Comparison of ENCODE assay signal across 19 cellular contexts in the genomic region with DNA sequence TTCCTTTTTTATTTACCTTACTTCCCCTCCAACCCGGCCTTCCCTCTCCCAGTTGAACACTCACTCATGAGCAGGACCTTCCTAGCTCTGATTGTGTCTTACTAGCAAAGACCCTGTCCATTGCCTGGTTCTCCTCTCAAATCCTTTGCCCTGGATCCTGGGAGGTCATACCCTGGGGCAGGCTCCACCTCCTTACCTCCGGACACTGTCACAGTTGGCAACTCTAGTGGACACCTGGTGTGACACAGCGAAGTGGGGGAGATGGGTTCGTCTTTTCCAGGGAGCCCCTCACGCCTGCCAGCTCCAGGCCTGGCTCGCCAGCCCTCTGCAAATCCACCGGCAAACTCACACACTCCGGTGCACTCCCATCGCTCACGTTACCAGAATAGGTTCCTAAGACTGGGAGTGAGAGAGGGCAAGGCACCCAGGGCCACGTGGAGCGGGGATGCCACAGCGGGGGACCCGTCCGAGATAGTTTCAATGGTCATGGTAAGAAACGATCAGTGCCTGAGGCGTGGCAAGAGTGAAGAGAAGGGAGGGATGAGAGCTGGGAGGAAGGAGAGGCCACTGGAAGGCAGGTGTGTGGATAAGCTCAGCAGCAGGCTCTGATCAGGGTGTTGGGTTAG. TPM values are rescaled to one million over a fixed set of nuclear protein-coding genes. Genes with fewer than 3 reads are reported as not detected.
DNase-seq lines count a peak whose midpoint lies in the region; ATAC-seq, FAIRE-seq and TF ChIP-seq lines count a peak whose summit lies in the region.
"Had no signal": no experiment of that assay in that cellular context is flagged by ENCODE, and none has a peak within 500 bp of the region (broad histone marks: within the 10 kb centered on the region; RNA-seq: fewer than 3 reads in every experiment).

No MANE protein-coding gene starts in this region.

- no peak for TF ChIP-seq RAD21 in H1 (IDR thresholded peaks at IDR 0.05 in 1 of 2, conservative IDR thresholded peaks at IDR 0.05 in 1 of 2; ENCODE audit: low read depth in 2 of 2, low read length in 2 of 2)

- intact Hi-C loops in CD4-positive, alpha-beta T cell (cut with DNase I, micrococcal nuclease): no loop called here

- peaks cover 7% of the 10 kb centered on the region for H3K23me2 ChIP-seq in H1 (ENCODE audit: low read depth, low read length)

- 0 out of 2 replicates have a peak overlapping the region, but pooled peaks have one; percentile 81 for H2BK15ac ChIP-seq in H1 (ENCODE audit: low read length)

- no peak overlapping the region for H3K23ac ChIP-seq in H1 (ENCODE audit: insufficient read length)

- peaks cover 0 to 2% of the 10 kb centered on the region in 2 experiments for H4K20me1 ChIP-seq in H1 (replicated peaks in 1 of 2; ENCODE audit: control insufficient read depth in 1 of 2, insufficient read depth in 2 of 2, low read length in 2 of 2)

- no peak for TF ChIP-seq EP300 in H1 (IDR thresholded peaks at IDR 0.05; ENCODE audit: borderline replicate concordance in 1 of 2, low read depth in 2 of 2, low read length in 2 of 2)

- TF ChIP-seq POLR2A in H1 (IDR thresholded peaks at IDR 0.05; ENCODE audit: control extremely low read depth in 1 of 2, low read depth in 2 of 2, low read length in 2 of 2): no peak

- FAIRE-seq in H1 (lab: Jason Lieb, UNC): no peak

- no peak overlapping the region for H3K27ac ChIP-seq in CD4-positive, alpha-beta T cell (ENCODE audit: low read depth, low read length)
- H3K27ac ChIP-seq in H1 (ENCODE audit: low read depth, low read length): no peak overlapping the region
- H3K27ac ChIP-seq: brain microvascular endothelial cell, parathyroid adenoma, SJCRH30 had no signal

- H3K4me3 ChIP-seq in NT2/D1 (ENCODE audit: insufficient read length, low read depth) (no peak overlapping the region), H1 (ENCODE audit: extremely low read depth in 1 of 4, insufficient read depth in 2 of 4, low read depth in 3 of 4, low read length in 4 of 4) (no peak overlapping the region)

- 0 out of 2 replicates have a peak overlapping the region, but pooled peaks have one; percentile 49 for H2AK5ac ChIP-seq in H1 (ENCODE audit: low read depth, low read length)

- peaks cover 16% of the 10 kb centered on the region for H3K27me3 Mint-ChIP-seq in CD4-positive, alpha-beta T cell
- peaks cover 21% of the 10 kb centered on the region for H3K27me3 Mint-ChIP-seq in nephron (ENCODE audit: low read depth)

- no peak overlapping the region for H2BK120ac ChIP-seq in H1 (replicated peaks; ENCODE audit: low read depth, low read length)

- CTCF ChIA-PET in CD4-positive, alpha-beta T cell (lab: Charles Lee): no interaction called here
- CTCF ChIA-PET in H1 (lab: Charles Lee; ENCODE audit: partially characterized antibody): interaction anchor here (0.6 to 13.1 kb wide), 14 partner anchors 13 to 578 kb away, joined by 3 to 90 read pairs (median 4); a partner anchor contains a TSS

- peak overlapping the region in 1 of 2 experiments; percentile 72; a peak in 1 of 4 replicates for H3K4me2 ChIP-seq in H1 (ENCODE audit: insufficient read depth in 1 of 2, low read depth in 2 of 2, low read length in 2 of 2)

- H3K9ac ChIP-seq in NT2/D1 (ENCODE audit: insufficient read length, low read depth) (peak overlapping the region; percentile 42), H1 (replicated peaks in 1 of 4; ENCODE audit: extremely low read depth in 1 of 4, low read depth in 3 of 4, low read length in 3 of 4) (no peak overlapping the region)
- H3K9ac ChIP-seq: parathyroid adenoma had no signal

- no peaks in the 10 kb centered on the region for H3K9me3 ChIP-seq in CD4-positive, alpha-beta T cell (ENCODE audit: control insufficient read depth, low read length)
- H3K9me3 ChIP-seq in NT2/D1 (ENCODE audit: insufficient read depth, low read length): no peaks in the 10 kb centered on the region
- no peaks in the 10 kb centered on the region for H3K9me3 ChIP-seq in H1 (ENCODE audit: insufficient read depth in 2 of 2, low read depth in 1 of 2, low read length in 1 of 2)
- H3K9me3 ChIP-seq: SJCRH30 had no signal

- H3K4me1 ChIP-seq in NT2/D1 (ENCODE audit: insufficient read depth, insufficient read length) (no peaks in the 10 kb centered on the region), H1 (replicated peaks in 1 of 4; ENCODE audit: control insufficient read depth in 3 of 4, insufficient read depth in 4 of 4, low read length in 3 of 4) (peaks cover 0 to 7% (median 6%) of the 10 kb centered on the region in 4 experiments; a peak in 6 of 7 replicates)
- H3K4me1 ChIP-seq: parathyroid adenoma, SJCRH30 had no signal

- H3K14ac ChIP-seq in H1 (ENCODE audit: insufficient read length): no peak overlapping the region

- no peak overlapping the region for H2BK20ac ChIP-seq in H1 (ENCODE audit: low read length)

- H4K91ac ChIP-seq in H1 (replicated peaks; ENCODE audit: insufficient read length, low read length): no peak overlapping the region

- no peak for DNase-seq in CD4-positive, alpha-beta T cell
- DNase-seq in NT2/D1 (ENCODE audit: low read depth, low spot score) (no peak), H1 (ENCODE audit: low read depth in 1 of 2, low spot score in 2 of 2) (no peak), NCI-H526 treated with DMSO at 0.1 percent for 48 hours (lab: John Stamatoyannopoulos, UW) (no peak), DMS114 treated with DMSO at 0.1 percent for 48 hours (lab: John Stamatoyannopoulos, UW; ENCODE audit: unreplicated experiment) (no peak)
- DNase-seq: activated CD4-positive, alpha-beta T cell treated with anti-CD3 and anti-CD28 coated beads for 1 hour; activated naive CD4-positive, alpha-beta T cell treated with Interleukin-2 at 50 U/mL for 16 hours; brain microvascular endothelial cell; left ventricle myocardium superior; NCI-H1092 treated with DMSO at 0.1 percent for 48 hours; OCI-M1 had no signal

- no peak for TF ChIP-seq CTCF in CD4-positive, alpha-beta T cell (IDR thresholded peaks at IDR 0.05)
- TF ChIP-seq CTCF in H1 (IDR thresholded peaks at IDR 0.05; ENCODE audit: control extremely low read depth in 1 of 3, insufficient read depth in 1 of 3, low read depth in 1 of 3, low read length in 3 of 3) (no peak), nephron (IDR thresholded peaks at IDR 0.05; ENCODE audit: unreplicated experiment in 3 of 3) (no peak)

- no peak for ATAC-seq in CD4-positive, alpha-beta T cell (ENCODE audit: poor library complexity)
- no peak for ATAC-seq in GM19328 (IDR thresholded peaks at IDR 0.05; ENCODE audit: unreplicated experiment)
- no peak for ATAC-seq in HG03439 (IDR thresholded peaks at IDR 0.05; ENCODE audit: unreplicated experiment)

- no peak overlapping the region for H3K56ac ChIP-seq in H1 (replicated peaks; ENCODE audit: insufficient read length, low read depth, low read length)

- no peaks in the 10 kb centered on the region for H3K9me3 Mint-ChIP-seq in CD4-positive, alpha-beta T cell
- no peaks in the 10 kb centered on the region for H3K9me3 Mint-ChIP-seq in nephron
- H3K9me3 Mint-ChIP-seq: dendritic cell treated with granulocyte-macrophage colony-stimulating factor and Interleukin-4, amounts not matched to agents 40 ng/mL and 50 ng/mL, for 4 days had no signal

- H3K4me1 Mint-ChIP-seq in CD4-positive, alpha-beta T cell (ENCODE audit: low read depth): peaks cover 6% of the 10 kb centered on the region
- H3K4me1 Mint-ChIP-seq in nephron: peaks cover 54% of the 10 kb centered on the region

- no peaks in the 10 kb centered on the region for H3K36me3 Mint-ChIP-seq in CD4-positive, alpha-beta T cell (ENCODE audit: low read depth)
- no peaks in the 10 kb centered on the region for H3K36me3 Mint-ChIP-seq in nephron (ENCODE audit: low read depth)

- no peak overlapping the region for H3K18ac ChIP-seq in H1 (ENCODE audit: extremely low read depth, low read length)

- no peak overlapping the region for H4K5ac ChIP-seq in H1 (ENCODE audit: insufficient read length, low read depth, low read length)

- H3K27ac Mint-ChIP-seq in CD4-positive, alpha-beta T cell: no peak overlapping the region
- H3K27ac Mint-ChIP-seq in nephron: peak overlapping the region; percentile 97 to 99 (median 99)
- H3K27ac Mint-ChIP-seq: dendritic cell treated with granulocyte-macrophage colony-stimulating factor and Interleukin-4, amounts not matched to agents 40 ng/mL and 50 ng/mL, for 4 days had no signal

- H3K4ac ChIP-seq in H1 (replicated peaks; ENCODE audit: insufficient read length, low read depth, low read length): no peak overlapping the region

- no peak overlapping the region; the same call in 1 of the 2 replicates for H2BK5ac ChIP-seq in H1 (ENCODE audit: low read depth, low read length)

- peak overlapping the region; percentile 43; the same call in 1 of the 2 replicates for H2BK12ac ChIP-seq in H1 (ENCODE audit: low read depth, low read length)

- WGBS in H1 (ENCODE audit: extremely low coverage in 1 of 2, insufficient coverage in 1 of 2, insufficient read length in 1 of 2, insufficient replicate concordance in 2 of 2, low coverage in 1 of 2, low lambda C conversion rate in 2 of 2, missing lambda C conversion rate in 1 of 2), 2 experiments: 78 to 85% methylated on average over 1 to 10 of the region's 17 CpGs

- H3K79me1 ChIP-seq in H1 (ENCODE audit: low read depth, low read length): no peaks in the 10 kb centered on the region

- H3K27me3 ChIP-seq in CD4-positive, alpha-beta T cell (ENCODE audit: control insufficient read depth, insufficient read depth, low read length): no peaks in the 10 kb centered on the region
- no peaks in the 10 kb centered on the region for H3K27me3 ChIP-seq in NT2/D1 (ENCODE audit: insufficient read depth, insufficient read length)
- H3K27me3 ChIP-seq in H1 (replicated peaks in 1 of 4; ENCODE audit: control insufficient read depth in 3 of 4, extremely low read depth in 1 of 4, insufficient read depth in 3 of 4, low read length in 3 of 4): peaks cover 0 to 11% (median 5%) of the 10 kb centered on the region in 4 experiments; a peak in 6 of 7 replicates
- H3K27me3 ChIP-seq: SJCRH30 had no signal

- H4K8ac ChIP-seq in H1 (ENCODE audit: extremely low read depth, insufficient read depth, low read length): no peak overlapping the region; the same call in 1 of the 2 replicates

- H3K36me3 ChIP-seq in NT2/D1 (ENCODE audit: insufficient read depth, insufficient read length, low read length) (no peaks in the 10 kb centered on the region), H1 (ENCODE audit: control insufficient read depth in 2 of 4, insufficient read depth in 4 of 4, low read length in 3 of 4) (no peaks in the 10 kb centered on the region)
- H3K36me3 ChIP-seq: brain microvascular endothelial cell, SJCRH30 had no signal

- POLR2A ChIA-PET in CD4-positive, alpha-beta T cell (lab: Charles Lee): interaction anchor here (0.5 kb wide), 1 partner anchor 1453 kb away, joined by 3 read pairs; no protein-coding TSS in a partner anchor
- POLR2A ChIA-PET in H1 (lab: Charles Lee; ENCODE audit: partially characterized antibody): no interaction called here

- H3K79me2 ChIP-seq in H1 (ENCODE audit: control insufficient read depth in 1 of 2, insufficient read depth in 2 of 2, low read length in 2 of 2): no peaks in the 10 kb centered on the region
- H3K79me2 ChIP-seq: parathyroid adenoma had no signal

- no peak overlapping the region for H2AFZ ChIP-seq in H1 (ENCODE audit: low read length)

- H3K4me3 Mint-ChIP-seq in CD4-positive, alpha-beta T cell: peak overlapping the region; percentile 76
- H3K4me3 Mint-ChIP-seq in nephron: peak overlapping the region; percentile 74 to 86 (median 84)
- H3K4me3 Mint-ChIP-seq: dendritic cell treated with granulocyte-macrophage colony-stimulating factor and Interleukin-4, amounts not matched to agents 40 ng/mL and 50 ng/mL, for 4 days had no signal

RNA-seq across cellular contexts. Expression of a gene that starts 30.9 kb away (rescaled TPM):
- not detected for total RNA-seq in CD4-positive, alpha-beta T cell
- not detected in 2 replicates for total RNA-seq in H1 (2021; fragmentation: NEBNext Ultra II Directional; extraction: Animal tissue kit (Norgen Biotek cat#: 25700))
- polyA plus RNA-seq in H1 (2011; rRNA removed): not detected in 2 replicates
- 0.03 TPM for polyA plus RNA-seq in H1 (2011; cell fraction: cytosol; rRNA removed)
- not detected for polyA plus RNA-seq in H1 (2011; cell fraction: nucleus; rRNA removed)
- polyA plus RNA-seq in H1 (2012, experiment 1 of 2): not detected in 4 replicates
- polyA plus RNA-seq in H1 (2012, experiment 2 of 2): not detected
- polyA plus RNA-seq in H1 (2013, experiment 1 of 2): not detected
- polyA plus RNA-seq in H1 (2013, experiment 2 of 2): not detected
- polyA minus RNA-seq in H1 (2011; rRNA and poly(A)+ RNA removed): not detected in 2 replicates
- polyA minus RNA-seq in H1 (2011; cell fraction: cytosol; rRNA and poly(A)+ RNA removed): not detected
- not detected for polyA minus RNA-seq in H1 (2011; cell fraction: nucleus; rRNA and poly(A)+ RNA removed)
- total RNA-seq: epithelial cell of proximal tubule, glomerular endothelial cell, left ventricle myocardium superior had no signal
